ENCODE assay signal across 29 cellular contexts in the genomic region with DNA sequence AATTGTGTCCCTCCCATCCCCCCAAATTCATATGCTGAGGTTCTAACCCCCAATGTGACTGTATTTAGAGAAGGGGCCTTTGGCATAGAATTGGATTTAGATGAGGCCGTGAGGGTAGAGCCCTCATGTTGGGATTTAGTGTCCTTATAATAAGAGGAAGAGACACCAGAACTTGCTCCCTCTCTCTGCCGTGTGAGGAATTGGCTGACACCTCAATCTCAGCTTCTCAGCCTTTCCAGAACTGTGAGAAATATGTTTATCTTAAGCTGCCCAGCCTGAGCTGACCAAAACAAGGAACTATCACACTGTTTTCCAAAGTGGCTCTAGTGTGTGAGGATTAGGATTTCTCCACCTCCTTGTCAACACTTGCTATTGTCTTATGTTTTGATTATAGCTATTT.
"Had no signal": no experiment of that assay in that cellular context is flagged by ENCODE, and none has a peak within 500 bp of the region (broad histone marks: within the 10 kb centered on the region; RNA-seq: fewer than 3 reads in every experiment).

No MANE protein-coding gene starts in this region.

- H3K4me3 Mint-ChIP-seq: activated CD4-positive, alpha-beta memory T cell treated with anti-CD3 and anti-CD28 coated beads for 36 hours; activated CD4-positive, alpha-beta T cell treated with anti-CD3 and anti-CD28 coated beads, Interleukin-2, amount 10 ng/mL, durations not matched to agents 24 days and 14 days; activated naive CD4-positive, alpha-beta T cell treated with anti-CD3 and anti-CD28 coated beads, Interleukin-2, amount 10 ng/mL, durations not matched to agents 7 days and 5 days; naive B cell; nephron progenitor cell; T-cell had no signal

- H3K27me3 ChIP-seq: brain microvascular endothelial cell, heart left ventricle, ovary, right lobe of liver, testis, transverse colon had no signal

- H3K9me3 Mint-ChIP-seq: activated CD4-positive, alpha-beta memory T cell treated with anti-CD3 and anti-CD28 coated beads for 36 hours; activated CD4-positive, alpha-beta T cell treated with anti-CD3 and anti-CD28 coated beads, Interleukin-2, amount 10 ng/mL, durations not matched to agents 24 days and 14 days; activated naive CD4-positive, alpha-beta T cell treated with anti-CD3 and anti-CD28 coated beads, Interleukin-2, amount 10 ng/mL, durations not matched to agents 7 days and 5 days had no signal

- H3K4me1 Mint-ChIP-seq: activated CD4-positive, alpha-beta T cell treated with anti-CD3 and anti-CD28 coated beads, Interleukin-2, amount 10 ng/mL, durations not matched to agents 24 days and 14 days; activated naive CD4-positive, alpha-beta T cell treated with anti-CD3 and anti-CD28 coated beads, Interleukin-2, amount 10 ng/mL, durations not matched to agents 7 days and 5 days; naive B cell; T-cell had no signal

- DNase-seq: activated CD4-positive, alpha-beta memory T cell treated with anti-CD3 and anti-CD28 coated beads for 36 hours; activated CD4-positive, alpha-beta T cell treated with anti-CD3 and anti-CD28 coated beads, Interleukin-2, amount 10 ng/mL, durations not matched to agents 24 days and 14 days; activated CD4-positive, CD25-positive, alpha-beta regulatory T cell treated with anti-CD3 and anti-CD28 coated beads, Interleukin-2, amount 50 U/mL, for 72 hours; activated CD8-positive, alpha-beta memory T cell treated with anti-CD3 and anti-CD28 coated beads, Interleukin-2, amount 50 U/mL, for 4 hours; activated gamma-delta T cell; activated naive CD4-positive, alpha-beta T cell treated with anti-CD3 and anti-CD28 coated beads, Interleukin-2, amount 10 ng/mL, durations not matched to agents 7 days and 5 days; activated T-cell treated with anti-CD3 and anti-CD28 coated beads, Interleukin-2, amount 50 U/mL, for 1 hour; amniotic stem cell; brain microvascular endothelial cell; central memory CD4-positive, alpha-beta T cell; dermis blood vessel endothelial cell; effector CD4-positive, alpha-beta T cell; erythroblast; heart left ventricle; left ventricle myocardium inferior; naive B cell; nephron progenitor cell; ovary; right lobe of liver; stimulated activated CD4-positive, alpha-beta T cell treated with anti-CD3 and anti-CD28 coated beads, Interleukin-12 subunit alpha, Interleukin-12 subunit beta, amount 100 ng/mL, for 4 hours; stimulated activated CD4-positive, alpha-beta T cell treated with anti-CD3 and anti-CD28 coated beads, Interleukin-4, amount 100 ng/mL, for 1 hour; stimulated activated naive CD8-positive, alpha-beta T cell treated with anti-CD3 and anti-CD28 coated beads, Interleukin-15, Interleukin-2, amounts not matched to agents 100 U/mL and 50 U/mL, for 24 hours; T-cell; testis; transverse colon had no signal

- H3K27me3 Mint-ChIP-seq: activated CD4-positive, alpha-beta memory T cell treated with anti-CD3 and anti-CD28 coated beads for 36 hours; activated CD4-positive, alpha-beta T cell treated with anti-CD3 and anti-CD28 coated beads, Interleukin-2, amount 10 ng/mL, durations not matched to agents 24 days and 14 days; activated naive CD4-positive, alpha-beta T cell treated with anti-CD3 and anti-CD28 coated beads, Interleukin-2, amount 10 ng/mL, durations not matched to agents 7 days and 5 days; naive B cell; T-cell had no signal

- H3K27ac Mint-ChIP-seq: activated CD4-positive, alpha-beta memory T cell treated with anti-CD3 and anti-CD28 coated beads for 36 hours; activated CD4-positive, alpha-beta T cell treated with anti-CD3 and anti-CD28 coated beads, Interleukin-2, amount 10 ng/mL, durations not matched to agents 24 days and 14 days; activated naive CD4-positive, alpha-beta T cell treated with anti-CD3 and anti-CD28 coated beads, Interleukin-2, amount 10 ng/mL, durations not matched to agents 7 days and 5 days; naive B cell; nephron progenitor cell; progenitor cell of endocrine pancreas; T-cell had no signal

- H3K4me3 ChIP-seq: heart left ventricle, left ventricle myocardium inferior, lung, ovary, right lobe of liver, skin epidermis, testis, transverse colon had no signal

- ATAC-seq: heart left ventricle; right lobe of liver; stimulated activated naive CD8-positive, alpha-beta T cell treated with anti-CD3 and anti-CD28 coated beads, Interleukin-15, Interleukin-2, amounts not matched to agents 100 U/mL and 50 U/mL, for 24 hours; T-cell had no signal

- H3K36me3 Mint-ChIP-seq: activated CD4-positive, alpha-beta memory T cell treated with anti-CD3 and anti-CD28 coated beads for 36 hours; activated naive CD4-positive, alpha-beta T cell treated with anti-CD3 and anti-CD28 coated beads, Interleukin-2, amount 10 ng/mL, durations not matched to agents 7 days and 5 days; naive B cell; T-cell had no signal

- H3K36me3 ChIP-seq: brain microvascular endothelial cell, heart left ventricle, left ventricle myocardium inferior, ovary, right lobe of liver, transverse colon had no signal

- H3K27ac ChIP-seq: brain microvascular endothelial cell, heart left ventricle, left ventricle myocardium inferior, ovary, right lobe of liver, skin epidermis, testis, transverse colon, VCaP had no signal

- H3K4me1 ChIP-seq: heart left ventricle, left ventricle myocardium inferior, right lobe of liver, testis, transverse colon had no signal

- H3K9me3 ChIP-seq: heart left ventricle, left ventricle myocardium inferior, ovary, right lobe of liver, testis, transverse colon had no signal
